8 cellular contexts compared by ENCODE assay signal in the genomic region with DNA sequence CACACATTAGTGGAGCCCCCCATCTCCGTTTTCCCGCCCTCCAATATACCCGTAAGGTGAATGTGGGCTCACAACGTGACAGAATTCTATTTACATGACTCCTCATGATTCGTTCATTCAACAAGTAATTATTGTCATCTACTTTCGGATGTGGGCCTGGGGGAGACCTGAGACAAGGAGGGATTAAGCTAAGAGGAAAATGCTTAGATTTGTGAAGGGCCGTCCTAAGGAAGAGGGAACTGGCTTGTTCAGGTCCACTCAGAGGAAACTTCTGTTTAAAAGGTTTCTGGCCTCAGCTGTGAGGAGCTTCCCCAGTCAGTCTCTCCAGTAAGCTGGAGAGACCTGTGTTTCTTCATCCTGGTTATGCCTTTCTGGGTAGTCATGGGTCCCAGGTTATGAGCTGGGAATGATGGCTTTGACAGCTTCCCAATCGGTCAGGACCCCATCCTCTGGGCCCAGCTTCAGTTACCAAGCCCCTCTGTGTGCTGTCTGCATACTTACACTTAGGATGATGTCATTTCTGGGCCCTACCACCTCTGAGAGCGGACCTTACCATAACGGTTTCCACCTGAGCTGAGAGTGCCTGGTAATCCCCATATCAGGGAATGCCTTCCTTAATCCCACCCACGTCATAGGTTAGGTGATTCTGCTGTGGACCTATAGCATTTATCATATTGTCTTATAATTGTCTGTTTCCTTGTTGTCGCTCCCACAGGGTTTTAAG. TPM values are rescaled to one million over a fixed set of nuclear protein-coding genes. Genes with fewer than 3 reads are reported as not detected.
DNase-seq lines count a peak whose midpoint lies in the region; ATAC-seq and TF ChIP-seq lines count a peak whose summit lies in the region.

No MANE protein-coding gene starts in this region.

- H3K9me3 Mint-ChIP-seq in CD4-positive, alpha-beta memory T cell, result peaks cover 0 to 1% (median 0%) of the 10 kb centered on the region in 8 donors
- H3K9me3 Mint-ChIP-seq in IgD-negative memory B cell, result no peaks in the 10 kb centered on the region
- no peaks in the 10 kb centered on the region for H3K9me3 Mint-ChIP-seq in MCF 10A (ENCODE audit: unreplicated experiment)
- H3K9me3 Mint-ChIP-seq in natural killer cell treated with Interleukin-12 subunit alpha and Interleukin-12 subunit beta and Interleukin-15 and Interleukin-18, amount 100 ng/mL, for 72 hours, result no peaks in the 10 kb centered on the region

- H3K9me3 ChIP-seq in CD4-positive, alpha-beta memory T cell (ENCODE audit: control insufficient read depth in 1 of 2, low read length in 2 of 2), result no peaks in the 10 kb centered on the region

- H3K27ac ChIP-seq in CD4-positive, alpha-beta memory T cell (ENCODE audit: low read depth, low read length), result no peak overlapping the region

- no peaks in the 10 kb centered on the region for H3K27me3 Mint-ChIP-seq in CD4-positive, alpha-beta memory T cell
- H3K27me3 Mint-ChIP-seq in IgD-negative memory B cell, result no peaks in the 10 kb centered on the region
- no peaks in the 10 kb centered on the region for H3K27me3 Mint-ChIP-seq in MCF 10A (ENCODE audit: insufficient read depth, unreplicated experiment)
- H3K27me3 Mint-ChIP-seq in natural killer cell treated with Interleukin-12 subunit alpha and Interleukin-12 subunit beta and Interleukin-15 and Interleukin-18, amount 100 ng/mL, for 72 hours, result no peaks in the 10 kb centered on the region

- no peak for TF ChIP-seq CTCF in MCF 10A (IDR thresholded peaks at IDR 0.05; ENCODE audit: unreplicated experiment)

- H3K36me3 Mint-ChIP-seq in CD4-positive, alpha-beta memory T cell, result peaks cover 0 to 2% of the 10 kb centered on the region in 2 donors
- H3K36me3 Mint-ChIP-seq in IgD-negative memory B cell (no peaks in the 10 kb centered on the region), MCF 10A (ENCODE audit: insufficient read depth, unreplicated experiment) (peaks cover 23% of the 10 kb centered on the region)
- H3K36me3 Mint-ChIP-seq in natural killer cell treated with Interleukin-12 subunit alpha and Interleukin-12 subunit beta and Interleukin-15 and Interleukin-18, amount 100 ng/mL, for 72 hours, result no peaks in the 10 kb centered on the region

- no peak for ATAC-seq in natural killer cell treated with Interleukin-12 subunit alpha and Interleukin-12 subunit beta and Interleukin-15 and Interleukin-18, amount 100 ng/mL, for 72 hours
- ATAC-seq in HG02970 (IDR thresholded peaks at IDR 0.05; ENCODE audit: low FRiP score, unreplicated experiment), result no peak
- no peak for ATAC-seq in GM18498 (IDR thresholded peaks at IDR 0.05; ENCODE audit: unreplicated experiment)

- DNase-seq in CD4-positive, alpha-beta memory T cell, result no peak
- DNase-seq in MCF 10A (ENCODE audit: unreplicated experiment) (no peak), nucleus accumbens (lab: John Stamatoyannopoulos, UW) (no peak), SW480 (ENCODE audit: low spot score) (no peak)
- DNase-seq in natural killer cell treated with Interleukin-12 subunit alpha and Interleukin-12 subunit beta and Interleukin-15 and Interleukin-18, amount 100 ng/mL, for 72 hours (ENCODE audit: low spot score), result no peak

- H3K4me1 Mint-ChIP-seq in CD4-positive, alpha-beta memory T cell, result peaks cover 11 to 37% (median 25%) of the 10 kb centered on the region in 4 donors
- peaks cover 11 to 24% (median 23%) of the 10 kb centered on the region in 3 donors for H3K4me1 Mint-ChIP-seq in IgD-negative memory B cell
- H3K4me1 Mint-ChIP-seq in MCF 10A (ENCODE audit: insufficient read depth, unreplicated experiment), result peaks cover 35% of the 10 kb centered on the region
- peaks cover 23 to 25% of the 10 kb centered on the region in 2 donors for H3K4me1 Mint-ChIP-seq in natural killer cell treated with Interleukin-12 subunit alpha and Interleukin-12 subunit beta and Interleukin-15 and Interleukin-18, amount 100 ng/mL, for 72 hours (ENCODE audit: low read depth in 2 of 2)

- H3K27me3 ChIP-seq in CD4-positive, alpha-beta memory T cell (ENCODE audit: insufficient read depth, low read length), result no peaks in the 10 kb centered on the region

- H3K27ac Mint-ChIP-seq in CD4-positive, alpha-beta memory T cell, result peak overlapping the region; percentile 70 to 96 (median 95)
- H3K27ac Mint-ChIP-seq in IgD-negative memory B cell, result peak overlapping the region in 2 of 3 donors; percentile 46 to 96
- peak overlapping the region; percentile 92 for H3K27ac Mint-ChIP-seq in MCF 10A (ENCODE audit: low read depth, unreplicated experiment)
- peak overlapping the region; percentile 39 to 89 for H3K27ac Mint-ChIP-seq in natural killer cell treated with Interleukin-12 subunit alpha and Interleukin-12 subunit beta and Interleukin-15 and Interleukin-18, amount 100 ng/mL, for 72 hours

- no peaks in the 10 kb centered on the region for H3K36me3 ChIP-seq in CD4-positive, alpha-beta memory T cell (ENCODE audit: insufficient read depth, low read length)

- BruUV-seq in MCF 10A (replicated peaks; lab: Mats Ljungman, UMichigan), result TSS peak; percentile 52

- H3K4me3 Mint-ChIP-seq in CD4-positive, alpha-beta memory T cell, result peak overlapping the region; percentile 86 to 100 (median 96)
- H3K4me3 Mint-ChIP-seq in IgD-negative memory B cell (peak overlapping the region; percentile 93 to 99 (median 96)), MCF 10A (ENCODE audit: unreplicated experiment) (peak overlapping the region; percentile 89)
- H3K4me3 Mint-ChIP-seq in natural killer cell treated with Interleukin-12 subunit alpha and Interleukin-12 subunit beta and Interleukin-15 and Interleukin-18, amount 100 ng/mL, for 72 hours, result peak overlapping the region; percentile 79

- no peak overlapping the region for H3K4me3 ChIP-seq in CD4-positive, alpha-beta memory T cell (ENCODE audit: low read length in 2 of 2)

- CTCF ChIA-PET in CD4-positive, alpha-beta memory T cell (lab: Charles Lee; ENCODE audit: partially characterized antibody), result no interaction called here
- CTCF ChIA-PET in MCF 10A (lab: Yijun Ruan, JAX), result interaction anchor here (0.8 to 2.3 kb wide), 4 partner anchors 9 to 259 kb away, joined by 3 to 11 read pairs (median 6); no protein-coding TSS in a partner anchor

- POLR2A ChIA-PET in CD4-positive, alpha-beta memory T cell (lab: Charles Lee; ENCODE audit: partially characterized antibody), result interaction anchor here (0.8 to 1.7 kb wide), 3 partner anchors 17 to 276 kb away, joined by 3 to 5 read pairs (median 4); no protein-coding TSS in a partner anchor
- POLR2A ChIA-PET in MCF 10A (lab: Yijun Ruan, JAX), result interaction anchor here (0.6 to 4.2 kb wide), 7 partner anchors 10 to 342 kb away, joined by 3 to 56 read pairs (median 3); no protein-coding TSS in a partner anchor

- H3K4me1 ChIP-seq in CD4-positive, alpha-beta memory T cell (ENCODE audit: insufficient read depth, low read length), result peaks cover 25% of the 10 kb centered on the region

- intact Hi-C loops in CD4-positive, alpha-beta memory T cell (cut with micrococcal nuclease), result loop anchor here (1.0 kb wide), 1 partner anchor 319 kb away; the partner anchor contains the start of genes ARMH1 and TMEM53
- intact Hi-C loops in MCF 10A (cut with micrococcal nuclease), result no loop called here

RNA-seq across cellular contexts. Expression of gene ERI3, which starts 0.7 kb away (rescaled TPM):
- total RNA-seq in CD4-positive, alpha-beta memory T cell, result 10 to 100 TPM; 26.4 to 29.6 TPM
- polyA plus RNA-seq in CD4-positive, alpha-beta memory T cell, result 10 to 100 TPM; 33.7 to 59.4 TPM
- polyA plus RNA-seq in IgD-negative memory B cell, result 41.6 TPM
- 70.5 and 83.4 TPM in 2 replicates for total RNA-seq in MCF 10A (2022)
- 10 to 100 TPM; 33.2 to 36.0 TPM for total RNA-seq in natural killer cell treated with Interleukin-12 subunit alpha and Interleukin-12 subunit beta and Interleukin-15 and Interleukin-18, amount 100 ng/mL, for 72 hours

RNA-seq across cellular contexts. Expression of gene RNF220, which starts 49.3 kb away (rescaled TPM):
- 100 to 1,000 TPM; 115 to 125 TPM for total RNA-seq in CD4-positive, alpha-beta memory T cell
- polyA plus RNA-seq in CD4-positive, alpha-beta memory T cell, result 100 to 1,000 TPM in 1 of 2 donors, 10 to 100 TPM in 1; 74.7 to 106 TPM
- 101 TPM for polyA plus RNA-seq in IgD-negative memory B cell
- 65.4 and 67.1 TPM in 2 replicates for total RNA-seq in MCF 10A (2022)
- 10 to 100 TPM; 66.0 to 71.2 TPM for total RNA-seq in natural killer cell treated with Interleukin-12 subunit alpha and Interleukin-12 subunit beta and Interleukin-15 and Interleukin-18, amount 100 ng/mL, for 72 hours
